ENCODE assay signal across 7 cellular contexts in genomic region chr20:7859371-7859802, GRCh38.
DNase-seq lines count a peak whose midpoint lies in the region; ATAC-seq and TF ChIP-seq lines count a peak whose summit lies in the region.

No MANE protein-coding gene starts in this region.

- H3K79me2 ChIP-seq in mesendoderm (ENCODE audit: control insufficient read depth, insufficient read depth, low read length), result no peaks in the 10 kb centered on the region

- H3K4ac ChIP-seq in mesendoderm (ENCODE audit: low read depth, low read length), result no peak overlapping the region

- no peak for ATAC-seq in GM21526 (IDR thresholded peaks at IDR 0.05; ENCODE audit: low FRiP score, unreplicated experiment)

- H2BK120ac ChIP-seq in mesendoderm (ENCODE audit: low read depth, low read length), result no peak overlapping the region

- H3K27ac ChIP-seq in coronary artery (no peak overlapping the region), mesendoderm (ENCODE audit: low read depth, low read length) (no peak overlapping the region)

- no peaks in the 10 kb centered on the region for H3K27me3 ChIP-seq in mesendoderm (ENCODE audit: insufficient read depth, low read length, poor library complexity)

- no peaks in the 10 kb centered on the region for H3K79me1 ChIP-seq in mesendoderm (ENCODE audit: low read length)

- H2BK5ac ChIP-seq in mesendoderm (ENCODE audit: low read length), result no peak overlapping the region

- H2BK15ac ChIP-seq in mesendoderm (replicated peaks; ENCODE audit: low read depth), result no peak overlapping the region

- WGBS in mesendoderm (ENCODE audit: extremely low coverage, insufficient coverage, low lambda C conversion rate), result no CpG with 5 or more reads among the region's 3 CpGs

- H3K36me3 ChIP-seq in mesendoderm (ENCODE audit: control insufficient read depth, insufficient read depth, low read length), result no peaks in the 10 kb centered on the region

- no peak overlapping the region for H3K4me2 ChIP-seq in mesendoderm (ENCODE audit: low read length)

- no peak overlapping the region for H3K18ac ChIP-seq in mesendoderm (ENCODE audit: low read length)

- H4K5ac ChIP-seq in mesendoderm (ENCODE audit: low read length), result no peak overlapping the region

- no peak overlapping the region for H3K9ac ChIP-seq in mesendoderm (ENCODE audit: low read length)

- H3K4me3 ChIP-seq in coronary artery (no peak overlapping the region), mesendoderm (ENCODE audit: low read length) (no peak overlapping the region)

- DNase-seq in HT1080 (ENCODE audit: low read depth) (peak; percentile 74), NOMO-1 treated with DMSO at 0.1 percent for 48 hours (lab: John Stamatoyannopoulos, UW; ENCODE audit: unreplicated experiment) (peak; percentile 63), coronary artery (ENCODE audit: low spot score) (no peak), mesendoderm (peak; percentile 64)
- DNase-seq in central memory CD4-positive, alpha-beta T cell, result no peak

- H2AK5ac ChIP-seq in mesendoderm (ENCODE audit: low read length), result no peak overlapping the region

- H3K4me1 ChIP-seq in mesendoderm (ENCODE audit: control insufficient read depth, low read depth, low read length), result no peaks in the 10 kb centered on the region

- no peak overlapping the region for H3K56ac ChIP-seq in mesendoderm (ENCODE audit: low read length)

- peak; percentile 43; the same call in 1 of the 2 replicates for TF ChIP-seq CTCF in GM12874 (IDR thresholded peaks at IDR 0.05; ENCODE audit: insufficient read depth, low read depth, low read length)
- TF ChIP-seq CTCF in coronary artery (IDR thresholded peaks at IDR 0.05), result peak; percentile 43

- H3K23ac ChIP-seq in mesendoderm (ENCODE audit: low read length), result no peak overlapping the region

- H4K8ac ChIP-seq in mesendoderm (ENCODE audit: low read depth, low read length), result no peak overlapping the region

Comparison
In these comparisons a context has a peak if more than half of its experiments do, and no peak if none do; other contexts are left out.
1. DNase-seq: peak in HT1080 (single experiment), NOMO-1 treated with DMSO at 0.1 percent for 48 hours (single experiment) and mesendoderm (single experiment); none in coronary artery (single experiment) and central memory CD4-positive, alpha-beta T cell (single experiment).